10 cellular contexts compared by ENCODE assay signal in the genomic region with DNA sequence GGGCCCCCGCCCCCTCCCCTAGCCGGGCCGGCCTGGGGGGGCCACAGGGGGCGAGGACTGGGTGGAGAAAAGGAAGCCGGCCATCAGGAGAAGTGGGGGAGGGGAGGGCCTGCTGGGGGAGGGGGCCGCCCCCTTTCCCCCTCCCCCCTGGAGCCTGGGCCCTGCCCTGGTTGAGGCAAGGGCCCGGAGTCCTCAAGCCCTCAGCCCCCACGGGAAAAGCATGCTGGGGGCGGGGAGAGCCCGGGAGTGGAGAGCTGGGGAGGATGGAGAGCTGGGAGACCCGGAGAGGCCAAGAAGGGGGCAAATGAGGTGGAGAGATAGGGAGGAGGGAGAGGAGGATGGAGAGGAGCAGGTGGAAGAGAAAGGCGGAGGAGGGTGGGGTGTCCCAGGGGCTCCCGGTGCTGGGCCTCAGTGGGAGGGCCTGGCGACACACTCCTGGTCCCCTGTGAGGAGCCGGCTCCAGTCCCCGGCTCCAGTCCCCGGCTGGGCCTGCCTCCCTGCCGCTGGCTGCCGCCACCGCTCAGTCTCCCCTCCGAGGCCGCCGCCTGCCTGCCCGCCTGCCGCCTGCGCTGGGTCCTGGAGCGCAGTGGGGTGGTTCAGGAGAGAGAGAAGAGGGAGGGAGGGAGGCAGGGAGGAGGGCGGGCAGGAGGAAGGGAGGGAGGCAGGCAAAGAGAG. TPM values are rescaled to one million over a fixed set of nuclear protein-coding genes. Genes with fewer than 3 reads are reported as not detected.
DNase-seq lines count a peak whose midpoint lies in the region; TF ChIP-seq lines count a peak whose summit lies in the region.
"Had no signal": no experiment of that assay in that cellular context is flagged by ENCODE, and none has a peak within 500 bp of the region (broad histone marks: within the 10 kb centered on the region; RNA-seq: fewer than 3 reads in every experiment).

A gene with protein sequence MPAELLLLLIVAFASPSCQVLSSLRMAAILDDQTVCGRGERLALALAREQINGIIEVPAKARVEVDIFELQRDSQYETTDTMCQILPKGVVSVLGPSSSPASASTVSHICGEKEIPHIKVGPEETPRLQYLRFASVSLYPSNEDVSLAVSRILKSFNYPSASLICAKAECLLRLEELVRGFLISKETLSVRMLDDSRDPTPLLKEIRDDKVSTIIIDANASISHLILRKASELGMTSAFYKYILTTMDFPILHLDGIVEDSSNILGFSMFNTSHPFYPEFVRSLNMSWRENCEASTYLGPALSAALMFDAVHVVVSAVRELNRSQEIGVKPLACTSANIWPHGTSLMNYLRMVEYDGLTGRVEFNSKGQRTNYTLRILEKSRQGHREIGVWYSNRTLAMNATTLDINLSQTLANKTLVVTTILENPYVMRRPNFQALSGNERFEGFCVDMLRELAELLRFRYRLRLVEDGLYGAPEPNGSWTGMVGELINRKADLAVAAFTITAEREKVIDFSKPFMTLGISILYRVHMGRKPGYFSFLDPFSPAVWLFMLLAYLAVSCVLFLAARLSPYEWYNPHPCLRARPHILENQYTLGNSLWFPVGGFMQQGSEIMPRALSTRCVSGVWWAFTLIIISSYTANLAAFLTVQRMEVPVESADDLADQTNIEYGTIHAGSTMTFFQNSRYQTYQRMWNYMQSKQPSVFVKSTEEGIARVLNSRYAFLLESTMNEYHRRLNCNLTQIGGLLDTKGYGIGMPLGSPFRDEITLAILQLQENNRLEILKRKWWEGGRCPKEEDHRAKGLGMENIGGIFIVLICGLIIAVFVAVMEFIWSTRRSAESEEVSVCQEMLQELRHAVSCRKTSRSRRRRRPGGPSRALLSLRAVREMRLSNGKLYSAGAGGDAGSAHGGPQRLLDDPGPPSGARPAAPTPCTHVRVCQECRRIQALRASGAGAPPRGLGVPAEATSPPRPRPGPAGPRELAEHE (minus strand): TSS at position 588 of the 675 bp plus-strand sequence. CDS start 4,436 bp downstream, outside the sequence.

- peaks cover 17% of the 10 kb centered on the region for H3K4me1 ChIP-seq in A673 (ENCODE audit: insufficient read depth, low read length, poor library complexity, severe bottlenecking)

- POLR2A ChIA-PET in A673 (lab: Charles Lee; ENCODE audit: low non-redundant PET) = interaction anchor here (0.5 kb wide), 1 partner anchor 159 kb away, joined by 4 read pairs; no protein-coding TSS in a partner anchor

- DNase-seq in A673 (ENCODE audit: low spot score) (peak; percentile 59), NCI-H146 treated with DMSO at 0.1 percent for 48 hours (lab: John Stamatoyannopoulos, UW; ENCODE audit: unreplicated experiment) (peak; percentile 36), endothelial cell (ENCODE audit: low spot score) (peak; percentile 50), nephron progenitor cell (peak; percentile 57), NOMO-1 treated with dmso at 0.1 percent for 144 hours (lab: John Stamatoyannopoulos, UW; ENCODE audit: unreplicated experiment) (no peak), activated gamma-delta T cell (lab: John Stamatoyannopoulos, UW) (no peak), COLO829 (ENCODE audit: low spot score) (no peak), OCI-M1 (lab: John Stamatoyannopoulos, UW) (no peak)

- H3K27ac Mint-ChIP-seq in endothelial cell (ENCODE audit: unreplicated experiment) = no peak within 1 kb of the TSS
- peak within 1 kb of the TSS; percentile 44 for H3K27ac Mint-ChIP-seq in nephron progenitor cell

- H3K9me3 Mint-ChIP-seq in endothelial cell (ENCODE audit: unreplicated experiment) = no peaks in the 10 kb centered on the region
- H3K9me3 Mint-ChIP-seq in nephron progenitor cell = no peaks in the 10 kb centered on the region

- H3K36me3 Mint-ChIP-seq in endothelial cell (ENCODE audit: low read depth, unreplicated experiment) (peaks cover 6% of the 10 kb centered on the region), nephron progenitor cell (ENCODE audit: low read depth) (no peaks in the 10 kb centered on the region)

- no peaks in the 10 kb centered on the region for H3K27me3 ChIP-seq in A673 (replicated peaks; ENCODE audit: insufficient read depth, low read depth, low read length, poor library complexity)

- CTCF ChIA-PET in A673 (lab: Charles Lee) = interaction anchor here (0.6 kb wide), 1 partner anchor 71 kb away, joined by 17 read pairs; no protein-coding TSS in a partner anchor

- peaks cover 7% of the 10 kb centered on the region for H3K36me3 ChIP-seq in A673 (ENCODE audit: insufficient read depth, low read length, poor library complexity, severe bottlenecking)
- H3K36me3 ChIP-seq: upper lobe of left lung had no signal

- H3K4me3 Mint-ChIP-seq in endothelial cell (ENCODE audit: unreplicated experiment) (peak within 1 kb of the TSS; percentile 43), nephron progenitor cell (peak within 1 kb of the TSS; percentile 62)

- H3K27me3 Mint-ChIP-seq in endothelial cell (ENCODE audit: unreplicated experiment) (peaks cover 7% of the 10 kb centered on the region), nephron progenitor cell (ENCODE audit: low read depth, poor library complexity) (peaks cover 14% of the 10 kb centered on the region)

- no peaks in the 10 kb centered on the region for H3K9me3 ChIP-seq in A673 (ENCODE audit: low read depth, low read length, poor library complexity, severe bottlenecking)
- H3K9me3 ChIP-seq: upper lobe of left lung had no signal

- intact Hi-C loops in A673 (cut with micrococcal nuclease; ENCODE audit: unreplicated experiment) = no loop called here

- TF ChIP-seq CTCF in A673 (conservative IDR thresholded peaks at IDR 0.05; ENCODE audit: low read depth, low read length) (no peak), endothelial cell (IDR thresholded peaks at IDR 0.05; ENCODE audit: unreplicated experiment) (no peak), nephron progenitor cell (IDR thresholded peaks at IDR 0.05) (no peak)

- H3K27ac ChIP-seq in A673 (ENCODE audit: low read depth, low read length, poor library complexity, severe bottlenecking) = peak within 1 kb of the TSS; percentile 75
- H3K27ac ChIP-seq: skin epidermis, upper lobe of left lung had no signal

- H3K4me3 ChIP-seq in A673 (ENCODE audit: low read depth, low read length, poor library complexity, severe bottlenecking) = peak within 1 kb of the TSS; percentile 55

- H3K4me1 Mint-ChIP-seq in endothelial cell (ENCODE audit: unreplicated experiment) = peaks cover 7% of the 10 kb centered on the region
- peaks cover 16% of the 10 kb centered on the region for H3K4me1 Mint-ChIP-seq in nephron progenitor cell

- BruUV-seq in A673 (replicated peaks; lab: Mats Ljungman, UMichigan) = no TSS peak

RNA-seq across cellular contexts. Expression of the gene that starts here (rescaled TPM):
- total RNA-seq in A673 (2021) (21.2 and 24.0 TPM in 2 replicates), endothelial cell (ENCODE audit: unreplicated experiment) (18.4 TPM)

Comparison
In these comparisons a context has a peak if more than half of its experiments do, and no peak if none do; other contexts are left out.
1. DNase-seq: peak in A673 (single experiment), NCI-H146 treated with DMSO at 0.1 percent for 48 hours (single experiment), endothelial cell (single experiment) and nephron progenitor cell (single experiment); none in NOMO-1 treated with dmso at 0.1 percent for 144 hours (single experiment), activated gamma-delta T cell (single experiment), COLO829 (single experiment) and OCI-M1 (single experiment).